24 cellular contexts compared by ENCODE assay signal in the genomic region with DNA sequence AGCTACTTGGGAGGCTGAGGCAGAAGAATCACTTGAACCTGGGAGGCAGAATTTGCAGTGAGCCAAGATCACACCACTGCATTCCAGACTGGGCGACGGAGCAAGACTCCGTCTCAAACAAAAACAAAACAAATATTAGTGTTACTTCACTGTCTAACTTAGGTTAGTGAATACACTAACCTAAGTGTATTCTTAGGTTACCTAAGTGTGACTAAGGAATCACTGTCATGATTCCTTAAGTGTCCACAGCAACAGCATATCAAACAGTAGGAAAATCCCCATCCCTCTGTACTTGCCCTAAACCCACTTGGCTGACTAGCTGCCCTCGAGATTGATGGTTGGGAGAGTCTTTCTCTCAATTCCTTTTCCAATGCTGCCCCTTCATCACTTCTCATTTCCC.
"Had no signal": no experiment of that assay in that cellular context is flagged by ENCODE, and none has a peak within 500 bp of the region (broad histone marks: within the 10 kb centered on the region; RNA-seq: fewer than 3 reads in every experiment).

No MANE protein-coding gene starts in this region.

- ATAC-seq: HepG2 had no signal

- H3K9me3 ChIP-seq: MG63, SJSA1 had no signal

- FAIRE-seq: HepG2, RCC 7860 had no signal

- DNase-seq: IMR-90, Karpas-422, KG1, MG63, NCI-H1092, NCI-H1105 treated with DMSO at 0.1 percent for 48 hours, NCI-H1436, NCI-H187, NCI-H2029, NCI-H2081 treated with DMSO at 0.1 percent for 48 hours, NCI-H2171, NCI-H226, NCI-H446, NCI-H510A, NCI-H524 treated with DMSO at 0.1 percent for 48 hours, NCI-H69, NCI-H774, Right ventricle myocardium superior, RPMI8226, SIG-M5 had no signal

- H3K27me3 ChIP-seq: MG63, SJSA1 had no signal

- H3K27ac ChIP-seq: SJSA1, SK-N-MC had no signal

- H3K4me3 ChIP-seq: MG63, SJSA1, SK-N-MC had no signal

- H3K36me3 ChIP-seq: MG63, SJSA1 had no signal
